In genomic region chr15:80779658-80780415, GRCh38 we compare ENCODE assay signal across 8 cellular contexts. TPM values are rescaled to one million over a fixed set of nuclear protein-coding genes. Genes with fewer than 3 reads are reported as not detected.
DNase-seq lines count a peak whose midpoint lies in the region; ATAC-seq and TF ChIP-seq lines count a peak whose summit lies in the region.

No MANE protein-coding gene starts in this region.

- no peak overlapping the region for H3K27ac Mint-ChIP-seq in WTC11

- no peak for TF ChIP-seq RAD21 in HCT116 (IDR thresholded peaks at IDR 0.05; ENCODE audit: low read depth)

- peaks cover 58% of the 10 kb centered on the region for H3K27me3 Mint-ChIP-seq in WTC11 (ENCODE audit: low read depth)

- POLR2A ChIA-PET in HCT116 (lab: Charles Lee) (interaction anchor here (1.6 kb wide), 1 partner anchor 212 kb away, joined by 3 read pairs; no protein-coding TSS in a partner anchor), WTC11 (lab: Charles Lee) (interaction anchor here (1.2 to 1.9 kb wide), 2 partner anchors 119 to 212 kb away, joined by 4 to 8 read pairs; no protein-coding TSS in a partner anchor)

- RAD21 ChIA-PET in HCT116 (lab: Charles Lee; ENCODE audit: low non-redundant PET in 1 of 2, low total read pairs in 2 of 2, uncharacterized antibody in 2 of 2, unreplicated experiment in 2 of 2) = interaction anchor here (0.7 to 1.3 kb wide), 8 partner anchors 62 to 320 kb away, joined by 3 to 7 read pairs (median 3); no protein-coding TSS in a partner anchor

- peak overlapping the region; percentile 64 for H2AFZ ChIP-seq in HCT116 (ENCODE audit: low read depth, low read length, poor library complexity, severe bottlenecking)

- no peak for ATAC-seq in HCT116
- peak; percentile 40 for ATAC-seq in WTC11
- no peak for ATAC-seq in HG02571 (IDR thresholded peaks at IDR 0.05; ENCODE audit: unreplicated experiment)

- H3K4me1 ChIP-seq in HCT116 (ENCODE audit: control insufficient read depth in 1 of 2, insufficient read depth in 2 of 2, low read length in 2 of 2) = peaks cover 4 to 19% of the 10 kb centered on the region in 2 experiments; a peak in 2 of 4 replicates
- peaks cover 44% of the 10 kb centered on the region for H3K4me1 ChIP-seq in left ventricle myocardium inferior

- no peaks in the 10 kb centered on the region for H3K36me3 Mint-ChIP-seq in WTC11

- no peaks in the 10 kb centered on the region for H3K9me3 Mint-ChIP-seq in WTC11

- H3K4me3 ChIP-seq in HCT116 (replicated peaks in 1 of 2; ENCODE audit: low read depth in 1 of 2, low read length in 2 of 2) = peak overlapping the region; percentile 50 to 62
- peak overlapping the region; percentile 70 for H3K4me3 ChIP-seq in left ventricle myocardium inferior
- H3K4me3 ChIP-seq in retinal pigment epithelial cell (ENCODE audit: low read length) = peak overlapping the region; percentile 38

- peak overlapping the region; percentile 40; the same call in 1 of the 2 replicates for H3K9ac ChIP-seq in HCT116 (ENCODE audit: low read length)

- H3K9me3 ChIP-seq in HCT116 (ENCODE audit: control insufficient read depth in 1 of 2, insufficient read depth in 1 of 2, low read depth in 1 of 2, low read length in 2 of 2) (no peaks in the 10 kb centered on the region), left ventricle myocardium inferior (replicated peaks) (no peaks in the 10 kb centered on the region)

- peak; percentile 51 for DNase-seq in AG08395 (ENCODE audit: low spot score)
- DNase-seq in HCT116 (ENCODE audit: low read depth, low spot score) = no peak
- DNase-seq in WTC11 (ENCODE audit: low spot score) = peak; percentile 37
- no peak for DNase-seq in left ventricle myocardium inferior
- no peak for DNase-seq in retinal pigment epithelial cell (ENCODE audit: low read depth)
- DNase-seq in NK-92 (lab: John Stamatoyannopoulos, UW; ENCODE audit: unreplicated experiment) = no peak
- no peak for DNase-seq in GM19238 (ENCODE audit: insufficient read length, low spot score)

- TF ChIP-seq CTCF in HCT116 (IDR thresholded peaks at IDR 0.05 in 2 of 3, conservative IDR thresholded peaks at IDR 0.05 in 1 of 3; ENCODE audit: borderline replicate concordance in 1 of 3, insufficient read depth in 1 of 3, low read depth in 2 of 3, low read length in 2 of 3) (peak in 1 of 3 experiments; percentile 12; a peak in 1 of 6 replicates), WTC11 (IDR thresholded peaks at IDR 0.05) (no peak), left ventricle myocardium inferior (IDR thresholded peaks at IDR 0.05; ENCODE audit: borderline replicate concordance) (no peak), retinal pigment epithelial cell (conservative IDR thresholded peaks at IDR 0.05; ENCODE audit: low read depth, low read length) (no peak)

- H3K27me3 ChIP-seq in HCT116 (ENCODE audit: insufficient read depth, low read length) = no peaks in the 10 kb centered on the region
- peaks cover 75% of the 10 kb centered on the region for H3K27me3 ChIP-seq in left ventricle myocardium inferior (ENCODE audit: low read depth)

- H4K20me1 ChIP-seq in HCT116 (ENCODE audit: insufficient read depth) = no peaks in the 10 kb centered on the region

- H3K36me3 ChIP-seq in HCT116 (ENCODE audit: control insufficient read depth in 1 of 2, insufficient read depth in 2 of 2, low read length in 2 of 2) (no peaks in the 10 kb centered on the region), left ventricle myocardium inferior (no peaks in the 10 kb centered on the region)

- CTCF ChIA-PET in HCT116 (lab: Charles Lee) = interaction anchor here (0.6 to 6.0 kb wide), 10 partner anchors 10 to 486 kb away, joined by 3 to 136 read pairs (median 3); no protein-coding TSS in a partner anchor
- CTCF ChIA-PET in WTC11 (lab: Charles Lee) = interaction anchor here (0.6 to 6.4 kb wide), 79 partner anchors 8 to 926 kb away, joined by 3 to 143 read pairs (median 5); partner anchors contain the start of gene ABHD17C

- intact Hi-C loops in HCT116 (cut with micrococcal nuclease) (loop anchor here (1.0 to 10.0 kb wide), 5 partner anchors 120 to 535 kb away; no protein-coding TSS in a partner anchor), left ventricle myocardium inferior (cut with micrococcal nuclease) (loop anchor here (5.0 to 10.0 kb wide), 3 partner anchors 125 to 213 kb away; no protein-coding TSS in a partner anchor)

- H3K27ac ChIP-seq in HCT116 (ENCODE audit: low read depth, low read length) (peak overlapping the region; percentile 47; the same call in 1 of the 2 replicates), left ventricle myocardium inferior (replicated peaks) (no peak overlapping the region)

- peak overlapping the region; percentile 80 for H3K4me2 ChIP-seq in HCT116 (ENCODE audit: low read length)

- no peaks in the 10 kb centered on the region for H3K9me2 ChIP-seq in HCT116 (ENCODE audit: insufficient read depth)

- H3K4me1 Mint-ChIP-seq in WTC11 = peaks cover 11% of the 10 kb centered on the region

- no TSS peak for BruUV-seq in HCT116 (replicated peaks; lab: Mats Ljungman, UMichigan)

- TF ChIP-seq POLR2A in HCT116 (IDR thresholded peaks at IDR 0.05; ENCODE audit: borderline replicate concordance, extremely low read depth, insufficient read depth, insufficient read length) = no peak

- H3K4me3 Mint-ChIP-seq in WTC11 = peak overlapping the region; percentile 76

- no peaks in the 10 kb centered on the region for H3K79me2 ChIP-seq in HCT116 (ENCODE audit: insufficient read depth, low read length)

TF ChIP-seq in HCT116, 20 proteins besides CTCF, POLR2A, EP300 and RAD21 (continues in another document):
- TF ChIP-seq ZFX (IDR thresholded peaks at IDR 0.05) (no peak), SP1 (IDR thresholded peaks at IDR 0.05; ENCODE audit: low read depth) (no peak), SIN3A (IDR thresholded peaks at IDR 0.05; ENCODE audit: low read depth) (no peak), POLR2AphosphoS5 (IDR thresholded peaks at IDR 0.05; ENCODE audit: low read depth, low read length) (no peak), YY1 (IDR thresholded peaks at IDR 0.05; ENCODE audit: extremely low read depth, insufficient replicate concordance, low read depth, low read length) (no peak), CEBPB (IDR thresholded peaks at IDR 0.05; ENCODE audit: low read depth) (no peak), TCF7L2 (IDR thresholded peaks at IDR 0.05; ENCODE audit: borderline replicate concordance, extremely low read depth, insufficient read depth, insufficient read length) (no peak), EZH2 (IDR thresholded peaks at IDR 0.05) (no peak)
- TF ChIP-seq, protein P1, sequence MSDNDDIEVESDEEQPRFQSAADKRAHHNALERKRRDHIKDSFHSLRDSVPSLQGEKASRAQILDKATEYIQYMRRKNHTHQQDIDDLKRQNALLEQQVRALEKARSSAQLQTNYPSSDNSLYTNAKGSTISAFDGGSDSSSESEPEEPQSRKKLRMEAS (IDR thresholded peaks at IDR 0.05) = no peak

TF ChIP-seq in WTC11, 78 proteins besides CTCF, POLR2A, EP300 and RAD21:
- TF ChIP-seq ZNF423 (CRISPR knock-in tag; IDR thresholded peaks at IDR 0.05) = peak; percentile 3; the same call in 1 of the 2 replicates
- TF ChIP-seq GABPB1 (CRISPR knock-in tag; IDR thresholded peaks at IDR 0.05) = no peak
- no peak for TF ChIP-seq NFATC4 (CRISPR knock-in tag; IDR thresholded peaks at IDR 0.05)
- TF ChIP-seq ZNF219 (CRISPR knock-in tag; IDR thresholded peaks at IDR 0.05; ENCODE audit: borderline replicate concordance) = no peak
- no peak for TF ChIP-seq JAZF1 (CRISPR knock-in tag; IDR thresholded peaks at IDR 0.05)
- TF ChIP-seq SP1 (CRISPR knock-in tag; conservative IDR thresholded peaks at IDR 0.05) = 0 out of 2 replicates have a peak, but pooled peaks have one; percentile 32

RNA-seq across cellular contexts. Expression of gene CEMIP, which starts 0.7 kb away (rescaled TPM):
- total RNA-seq in HCT116 (2021; ENCODE audit: unreplicated experiment) = 3.5 TPM
- 4.1 and 4.6 TPM in 2 replicates for polyA plus RNA-seq in HCT116 (2012)
- 0.57 to 1.2 TPM (median 0.87 TPM) in 3 replicates for total RNA-seq in WTC11 (2021)
- 0.44 TPM for total RNA-seq in left ventricle myocardium inferior

Comparison
In these comparisons a context has a peak if more than half of its experiments do, and no peak if none do; other contexts are left out.
1. DNase-seq: peak in AG08395 (single experiment) and WTC11 (single experiment); none in HCT116 (single experiment), left ventricle myocardium inferior (single experiment), retinal pigment epithelial cell (single experiment), NK-92 (single experiment) and GM19238 (single experiment).
2. Peak in every context shown above with its lines, with median percentiles within 50 percentile points of each other: H3K4me3 ChIP-seq.